Comparison of ENCODE assay signal across 23 cellular contexts in genomic region chr16:72971370-72971769, GRCh38.
DNase-seq lines count a peak whose midpoint lies in the region; ATAC-seq, FAIRE-seq and TF ChIP-seq lines count a peak whose summit lies in the region.
"Had no signal": no experiment of that assay in that cellular context is flagged by ENCODE, and none has a peak within 500 bp of the region (broad histone marks: within the 10 kb centered on the region; RNA-seq: fewer than 3 reads in every experiment).

No MANE protein-coding gene starts in this region.

- H3K4me3 ChIP-seq in HepG2 (replicated peaks in 1 of 3; ENCODE audit: insufficient read depth in 1 of 3, low read depth in 2 of 3, low read length in 3 of 3) (no peak overlapping the region), right lobe of liver (no peak overlapping the region), gastrocnemius medialis (no peak overlapping the region), mammary epithelial cell (replicated peaks in 1 of 3; ENCODE audit: insufficient read depth in 1 of 3, low read depth in 2 of 3, low read length in 3 of 3) (no peak overlapping the region)
- H3K4me3 ChIP-seq: A549; BLaER1 treated with 17β-estradiol and CSF1 and Interleukin-3, amounts not matched to agents 10 nM and 100 nM had no signal

- H3K4me2 ChIP-seq in HepG2 (ENCODE audit: low read depth, low read length) (no peak overlapping the region), mammary epithelial cell (ENCODE audit: insufficient read depth, low read depth, low read length) (no peak overlapping the region)
- H3K4me2 ChIP-seq: A549 had no signal

- intact Hi-C loops in HepG2 (cut with micrococcal nuclease; ENCODE audit: unreplicated experiment), result no loop called here
- intact Hi-C loops in right lobe of liver (cut with DNase I), result no loop called here
- intact Hi-C loops in gastrocnemius medialis (cut with DNase I; ENCODE audit: low total_unique reads), result no loop called here
- intact Hi-C loops in mammary epithelial cell (cut with micrococcal nuclease), result loop anchor here (5.0 to 10.0 kb wide), 3 partner anchors 76 to 226 kb away; partner anchors contain the start of gene ZFHX3

- no peak overlapping the region for H3K4me3 Mint-ChIP-seq in osteocyte (ENCODE audit: unreplicated experiment)
- H3K4me3 Mint-ChIP-seq in type B pancreatic cell, result no peak overlapping the region
- H3K4me3 Mint-ChIP-seq: B cell; CD4-positive, alpha-beta T cell; CD8-positive, alpha-beta T cell had no signal

- H3K36me3 Mint-ChIP-seq in osteocyte (ENCODE audit: unreplicated experiment), result peaks cover 13% of the 10 kb centered on the region
- H3K36me3 Mint-ChIP-seq in type B pancreatic cell, result peaks cover 15% of the 10 kb centered on the region
- H3K36me3 Mint-ChIP-seq: CD8-positive, alpha-beta T cell had no signal

- no peak for FAIRE-seq in HepG2 (lab: Jason Lieb, UNC)
- FAIRE-seq: A549, D721Med, G401.6, GM12891 had no signal

- no peaks in the 10 kb centered on the region for H3K9me3 Mint-ChIP-seq in osteocyte (ENCODE audit: unreplicated experiment)
- no peaks in the 10 kb centered on the region for H3K9me3 Mint-ChIP-seq in type B pancreatic cell
- H3K9me3 Mint-ChIP-seq: CD4-positive, alpha-beta T cell; CD8-positive, alpha-beta T cell had no signal

- H3K79me2 ChIP-seq in HepG2 (ENCODE audit: insufficient read depth, low read length) (peaks cover 51% of the 10 kb centered on the region), mammary epithelial cell (ENCODE audit: insufficient read depth, low read length) (peaks cover 28% of the 10 kb centered on the region)

- WGBS in HepG2 (ENCODE audit: low lambda C conversion rate), result 96% methylated on average over 5 of the region's 5 CpGs
- WGBS in right lobe of liver (ENCODE audit: insufficient coverage, low coverage, low lambda C conversion rate, missing lambda C conversion rate), result 68% methylated on average over 4 of the region's 5 CpGs
- WGBS in mammary epithelial cell (ENCODE audit: low coverage, missing lambda C conversion rate), result 95% methylated on average over 5 of the region's 5 CpGs

- TF ChIP-seq POLR2A in HepG2 (IDR thresholded peaks at IDR 0.05; ENCODE audit: insufficient read depth in 1 of 2, low read depth in 2 of 2, low read length in 2 of 2), result no peak
- TF ChIP-seq POLR2A in right lobe of liver (IDR thresholded peaks at IDR 0.05), result no peak
- no peak for TF ChIP-seq POLR2A in gastrocnemius medialis (IDR thresholded peaks at IDR 0.05)

- POLR2A ChIA-PET in HepG2 (lab: Yijun Ruan, JAX), result no interaction called here

- peaks cover 76% of the 10 kb centered on the region for H3K4me1 Mint-ChIP-seq in osteocyte (ENCODE audit: unreplicated experiment)
- peaks cover 68% of the 10 kb centered on the region for H3K4me1 Mint-ChIP-seq in type B pancreatic cell (ENCODE audit: unreplicated experiment)
- H3K4me1 Mint-ChIP-seq: B cell had no signal

- H3K27ac Mint-ChIP-seq in osteocyte (ENCODE audit: unreplicated experiment) (peak overlapping the region; percentile 47), type B pancreatic cell (peak overlapping the region; percentile 57)
- H3K27ac Mint-ChIP-seq: B cell; CD4-positive, alpha-beta T cell; CD8-positive, alpha-beta T cell had no signal

- DNase-seq in HepG2 (ENCODE audit: low spot score), result no peak
- no peak for DNase-seq in right lobe of liver
- no peak for DNase-seq in osteocyte (ENCODE audit: extremely low spot score, unreplicated experiment)
- no peak for DNase-seq in gastrocnemius medialis
- no peak for DNase-seq in type B pancreatic cell (ENCODE audit: extremely low spot score, unreplicated experiment)
- no peak for DNase-seq in mammary epithelial cell
- DNase-seq in HuH-7.5 (ENCODE audit: low spot score), result no peak
- DNase-seq: AML-193; Caco-2; Calu3; CD4-positive, alpha-beta T cell; CD8-positive, alpha-beta T cell; DMS79 treated with DMSO at 0.1 percent for 48 hours; GF-D8 had no signal

- no peak for TF ChIP-seq EP300 in HepG2 (IDR thresholded peaks at IDR 0.05; ENCODE audit: low read depth in 2 of 2, low read length in 2 of 2)
- TF ChIP-seq EP300 in HepG2 (CRISPR knock-in tag; IDR thresholded peaks at IDR 0.05; ENCODE audit: borderline replicate concordance), result no peak

- dilution Hi-C loops in mammary epithelial cell (cut with HindIII; ENCODE audit: low sequenced_read_pairs), result no loop called here

- no peak for ATAC-seq in HepG2
- ATAC-seq in right lobe of liver, result no peak
- ATAC-seq in gastrocnemius medialis, result no peak
- no peak for ATAC-seq in GM18861 (IDR thresholded peaks at IDR 0.05; ENCODE audit: unreplicated experiment)
- ATAC-seq: A549; CD8-positive, alpha-beta T cell had no signal

- H3K36me3 ChIP-seq in HepG2 (replicated peaks in 1 of 2; ENCODE audit: control insufficient read depth in 1 of 2, insufficient read depth in 2 of 2, low read length in 2 of 2) (peaks cover 3 to 19% of the 10 kb centered on the region in 2 experiments; a peak in 3 of 5 replicates), right lobe of liver (no peaks in the 10 kb centered on the region), gastrocnemius medialis (no peaks in the 10 kb centered on the region), mammary epithelial cell (ENCODE audit: insufficient read depth, low read length) (no peaks in the 10 kb centered on the region)

- H3K27me3 Mint-ChIP-seq in osteocyte (ENCODE audit: unreplicated experiment) (no peaks in the 10 kb centered on the region), type B pancreatic cell (no peaks in the 10 kb centered on the region)
- H3K27me3 Mint-ChIP-seq: B cell; CD4-positive, alpha-beta T cell had no signal

- H4K20me1 ChIP-seq in HepG2 (ENCODE audit: insufficient read depth, low read length) (peaks cover 13% of the 10 kb centered on the region; the same call in 1 of the 2 replicates), mammary epithelial cell (ENCODE audit: insufficient read depth, low read length) (no peaks in the 10 kb centered on the region)

- H2AFZ ChIP-seq in HepG2 (ENCODE audit: low read length) (no peak overlapping the region), mammary epithelial cell (ENCODE audit: low read depth, low read length) (no peak overlapping the region)

- TF ChIP-seq RAD21 in HepG2 (CRISPR knock-in tag; IDR thresholded peaks at IDR 0.05), result no peak

- no peak for TF ChIP-seq CTCF in HepG2 (CRISPR knock-in tag; IDR thresholded peaks at IDR 0.05)
- no peak for TF ChIP-seq CTCF in right lobe of liver (IDR thresholded peaks at IDR 0.05)
- no peak for TF ChIP-seq CTCF in osteocyte (IDR thresholded peaks at IDR 0.05)
- TF ChIP-seq CTCF in gastrocnemius medialis (IDR thresholded peaks at IDR 0.05 in 4 of 5, conservative IDR thresholded peaks at IDR 0.05 in 1 of 5), result no peak
- no peak for TF ChIP-seq CTCF in type B pancreatic cell (conservative IDR thresholded peaks at IDR 0.05)
- no peak for TF ChIP-seq CTCF in mammary epithelial cell (conservative IDR thresholded peaks at IDR 0.05 in 1 of 2, IDR thresholded peaks at IDR 0.05 in 1 of 2; ENCODE audit: extremely low read depth in 1 of 2, insufficient read depth in 1 of 2, low read depth in 1 of 2, low read length in 2 of 2)

- H3K9ac ChIP-seq in HepG2 (ENCODE audit: insufficient read depth, low read depth, low read length) (no peak overlapping the region), mammary epithelial cell (ENCODE audit: insufficient read depth, low read length) (no peak overlapping the region)
- H3K9ac ChIP-seq: BLaER1 treated with 17β-estradiol and CSF1 and Interleukin-3, amounts not matched to agents 10 nM and 100 nM had no signal

- in situ Hi-C loops in HepG2 (cut with HindIII; ENCODE audit: extremely low pct_ligation_motif_present, low pct_unique_long_range_greater_than_20kb), result no loop called here
- in situ Hi-C loops in gastrocnemius medialis (cut with MboI; ENCODE audit: low sequenced_read_pairs in 4 of 4), result no loop called here
- in situ Hi-C loops in mammary epithelial cell (cut with MboI; ENCODE audit: low sequenced_read_pairs in 2 of 2), result no loop called here

- H3K27ac ChIP-seq in HepG2 (ENCODE audit: extremely low read length, insufficient read depth, low read length) (no peak overlapping the region), right lobe of liver (no peak overlapping the region), gastrocnemius medialis (peak overlapping the region; percentile 52 to 74 (median 66)), mammary epithelial cell (ENCODE audit: insufficient read depth, low read depth, low read length) (no peak overlapping the region)
- H3K27ac ChIP-seq: 22Rv1; A549; BLaER1 treated with 17β-estradiol and CSF1 and Interleukin-3, amounts not matched to agents 10 nM and 100 nM; C4-2B had no signal

- no peaks in the 10 kb centered on the region for H3K27me3 ChIP-seq in HepG2 (ENCODE audit: control insufficient read depth in 1 of 2, insufficient read depth in 2 of 2, low read length in 2 of 2)
- no peaks in the 10 kb centered on the region for H3K27me3 ChIP-seq in right lobe of liver
- no peaks in the 10 kb centered on the region for H3K27me3 ChIP-seq in gastrocnemius medialis
- H3K27me3 ChIP-seq in mammary epithelial cell (ENCODE audit: insufficient read depth, low read length), result no peaks in the 10 kb centered on the region
- H3K27me3 ChIP-seq: BLaER1 treated with 17β-estradiol and CSF1 and Interleukin-3, amounts not matched to agents 10 nM and 100 nM had no signal

- H3K9me3 ChIP-seq in HepG2 (ENCODE audit: low read length) (no peaks in the 10 kb centered on the region), right lobe of liver (no peaks in the 10 kb centered on the region), gastrocnemius medialis (no peaks in the 10 kb centered on the region), mammary epithelial cell (replicated peaks; ENCODE audit: insufficient read depth, low read length) (no peaks in the 10 kb centered on the region)
- H3K9me3 ChIP-seq: A549, Caco-2 had no signal

- CTCF ChIA-PET in HepG2 (lab: Yijun Ruan, JAX; ENCODE audit: low intra/inter-chr PET ratio, low total read pairs) (no interaction called here), mammary epithelial cell (lab: Charles Lee; ENCODE audit: low non-redundant PET) (no interaction called here)

- peaks cover 35% of the 10 kb centered on the region for H3K4me1 ChIP-seq in HepG2 (ENCODE audit: insufficient read depth, low read length)
- H3K4me1 ChIP-seq in right lobe of liver, result peaks cover 0 to 28% (median 12%) of the 10 kb centered on the region in 4 donors
- peaks cover 50 to 57% of the 10 kb centered on the region in 2 donors for H3K4me1 ChIP-seq in gastrocnemius medialis
- peaks cover 17% of the 10 kb centered on the region for H3K4me1 ChIP-seq in mammary epithelial cell (ENCODE audit: insufficient read depth, low read length)
- H3K4me1 ChIP-seq: A549 had no signal

- BruUV-seq in HepG2 (replicated peaks; lab: Mats Ljungman, UMichigan), result no TSS peak
- BruUV-seq in mammary epithelial cell (replicated peaks; lab: Mats Ljungman, UMichigan), result no TSS peak

Comparison
In these comparisons a context has a peak if more than half of its experiments do, and no peak if none do; other contexts are left out.
1. H3K27ac ChIP-seq: peak in gastrocnemius medialis (4 of 4); none in HepG2 (single experiment), right lobe of liver (0 of 3) and mammary epithelial cell (single experiment).